Comparison of ENCODE assay signal across 15 cellular contexts in genomic region chr2:131046580-131047274, GRCh38. TPM values are rescaled to one million over a fixed set of nuclear protein-coding genes. Genes with fewer than 3 reads are reported as not detected.
A peak's percentile ranks its signal among the peaks of the same experiment; 100 is the strongest.
DNase-seq lines count a peak whose midpoint lies in the region; ATAC-seq and TF ChIP-seq lines count a peak whose summit lies in the region.
"Had no signal": no experiment of that assay in that cellular context is flagged by ENCODE, and none has a peak within 500 bp of the region (broad histone marks: within the 10 kb centered on the region; RNA-seq: fewer than 3 reads in every experiment).

No MANE protein-coding gene starts in this region.

- intact Hi-C loops in left colon (cut with DNase I, micrococcal nuclease): no loop called here
- intact Hi-C loops in gastrocnemius medialis (cut with DNase I; ENCODE audit: low total_unique reads): no loop called here
- intact Hi-C loops in ovary (cut with DNase I): no loop called here
- intact Hi-C loops in activated T-helper 1 cell treated with anti-CD3 and anti-CD28 coated beads, Interleukin-12 subunit alpha, Interleukin-12 subunit beta, Interleukin-2, Interleukin-4 antibody, amounts not matched to agents 30 ng/mL and 10 ng/mL and 1 ng/mL, durations not matched to agents 14 hours and 24 hours and 36 hours (cut with micrococcal nuclease): no loop called here

- H3K4me3 Mint-ChIP-seq in activated T-helper 17 cell treated with anti-CD3 and anti-CD28 coated beads, Interleukin-2, amount 50 U/mL, for 72 hours: no peak overlapping the region
- H3K4me3 Mint-ChIP-seq in activated T-helper 1 cell treated with anti-CD3 and anti-CD28 coated beads, Interleukin-12 subunit alpha, Interleukin-12 subunit beta, Interleukin-2, Interleukin-4 antibody, amounts not matched to agents 30 ng/mL and 10 ng/mL and 1 ng/mL, durations not matched to agents 14 hours and 24 hours and 36 hours: no peak overlapping the region
- H3K4me3 Mint-ChIP-seq: activated CD4-positive, alpha-beta T cell treated with anti-CD3 and anti-CD28 coated beads for 36 hours; activated naive CD8-positive, alpha-beta T cell treated with anti-CD3 and anti-CD28 coated beads for 36 hours; B cell had no signal

- H3K36me3 ChIP-seq in H7 (replicated peaks; ENCODE audit: control insufficient read depth, insufficient read depth, low read length): peaks cover 12% of the 10 kb centered on the region
- peaks cover 0 to 26% of the 10 kb centered on the region in 2 donors for H3K36me3 ChIP-seq in gastrocnemius medialis
- H3K36me3 ChIP-seq in ovary: no peaks in the 10 kb centered on the region

- TF ChIP-seq CTCF in gastrocnemius medialis (IDR thresholded peaks at IDR 0.05 in 4 of 5, conservative IDR thresholded peaks at IDR 0.05 in 1 of 5) (no peak), ovary (IDR thresholded peaks at IDR 0.05) (no peak)

- H3K27ac ChIP-seq in gastrocnemius medialis (peak overlapping the region; percentile 37 to 68 (median 59)), ovary (no peak overlapping the region)
- H3K27ac ChIP-seq: body of pancreas had no signal

- in situ Hi-C loops in gastrocnemius medialis (cut with MboI; ENCODE audit: low sequenced_read_pairs in 4 of 4): no loop called here

- no peak for TF ChIP-seq EP300 in ovary (IDR thresholded peaks at IDR 0.05)

- DNase-seq in H7 (peak; percentile 38), left colon (no peak), gastrocnemius medialis (peak in 1 of 2 donors; percentile 45), ovary (no peak), NCI-H1694 (lab: John Stamatoyannopoulos, UW) (no peak)
- DNase-seq in activated T-helper 1 cell treated with anti-CD3 and anti-CD28 coated beads, Interleukin-12 subunit alpha, Interleukin-12 subunit beta, Interleukin-2, Interleukin-4 antibody, amounts not matched to agents 30 ng/mL and 10 ng/mL and 1 ng/mL, durations not matched to agents 14 hours and 24 hours and 36 hours (ENCODE audit: low spot score): no peak
- DNase-seq: activated CD4-positive, alpha-beta T cell treated with anti-CD3 and anti-CD28 coated beads for 36 hours; activated naive CD8-positive, alpha-beta T cell treated with anti-CD3 and anti-CD28 coated beads for 36 hours; activated T-cell treated with anti-CD3 and anti-CD28 coated beads for 4 hours; effector CD4-positive, alpha-beta T cell; NCI-H2029 had no signal

- H3K9me3 Mint-ChIP-seq in activated T-helper 17 cell treated with anti-CD3 and anti-CD28 coated beads, Interleukin-2, amount 50 U/mL, for 72 hours: no peaks in the 10 kb centered on the region
- H3K9me3 Mint-ChIP-seq in activated T-helper 1 cell treated with anti-CD3 and anti-CD28 coated beads, Interleukin-12 subunit alpha, Interleukin-12 subunit beta, Interleukin-2, Interleukin-4 antibody, amounts not matched to agents 30 ng/mL and 10 ng/mL and 1 ng/mL, durations not matched to agents 14 hours and 24 hours and 36 hours: no peaks in the 10 kb centered on the region
- H3K9me3 Mint-ChIP-seq: activated naive CD8-positive, alpha-beta T cell treated with anti-CD3 and anti-CD28 coated beads for 36 hours had no signal

- no peaks in the 10 kb centered on the region for H3K27me3 Mint-ChIP-seq in activated T-helper 17 cell treated with anti-CD3 and anti-CD28 coated beads, Interleukin-2, amount 50 U/mL, for 72 hours
- H3K27me3 Mint-ChIP-seq in activated T-helper 1 cell treated with anti-CD3 and anti-CD28 coated beads, Interleukin-12 subunit alpha, Interleukin-12 subunit beta, Interleukin-2, Interleukin-4 antibody, amounts not matched to agents 30 ng/mL and 10 ng/mL and 1 ng/mL, durations not matched to agents 14 hours and 24 hours and 36 hours (ENCODE audit: insufficient read depth): no peaks in the 10 kb centered on the region
- H3K27me3 Mint-ChIP-seq: activated CD4-positive, alpha-beta T cell treated with anti-CD3 and anti-CD28 coated beads for 36 hours; activated naive CD8-positive, alpha-beta T cell treated with anti-CD3 and anti-CD28 coated beads for 36 hours; B cell had no signal

- H3K4me3 ChIP-seq in H7 (ENCODE audit: insufficient read depth, low read depth, low read length) (no peak overlapping the region), gastrocnemius medialis (no peak overlapping the region), ovary (no peak overlapping the region)
- H3K4me3 ChIP-seq: body of pancreas, skin epidermis had no signal

- peaks cover under 1% of the 10 kb centered on the region for H3K4me1 Mint-ChIP-seq in activated T-helper 17 cell treated with anti-CD3 and anti-CD28 coated beads, Interleukin-2, amount 50 U/mL, for 72 hours
- peaks cover 8% of the 10 kb centered on the region for H3K4me1 Mint-ChIP-seq in activated T-helper 1 cell treated with anti-CD3 and anti-CD28 coated beads, Interleukin-12 subunit alpha, Interleukin-12 subunit beta, Interleukin-2, Interleukin-4 antibody, amounts not matched to agents 30 ng/mL and 10 ng/mL and 1 ng/mL, durations not matched to agents 14 hours and 24 hours and 36 hours (ENCODE audit: low read depth)
- H3K4me1 Mint-ChIP-seq: B cell had no signal

- peak overlapping the region; percentile 33 for H3K27ac Mint-ChIP-seq in activated T-helper 17 cell treated with anti-CD3 and anti-CD28 coated beads, Interleukin-2, amount 50 U/mL, for 72 hours
- H3K27ac Mint-ChIP-seq in activated T-helper 1 cell treated with anti-CD3 and anti-CD28 coated beads, Interleukin-12 subunit alpha, Interleukin-12 subunit beta, Interleukin-2, Interleukin-4 antibody, amounts not matched to agents 30 ng/mL and 10 ng/mL and 1 ng/mL, durations not matched to agents 14 hours and 24 hours and 36 hours: no peak overlapping the region
- H3K27ac Mint-ChIP-seq: activated CD4-positive, alpha-beta T cell treated with anti-CD3 and anti-CD28 coated beads for 36 hours; B cell had no signal

- TF ChIP-seq POLR2A in gastrocnemius medialis (IDR thresholded peaks at IDR 0.05): no peak
- TF ChIP-seq POLR2A in ovary (IDR thresholded peaks at IDR 0.05): no peak

- H3K27me3 ChIP-seq in H7 (ENCODE audit: control insufficient read depth, insufficient read depth, low read length) (no peaks in the 10 kb centered on the region), gastrocnemius medialis (no peaks in the 10 kb centered on the region), ovary (no peaks in the 10 kb centered on the region)
- H3K27me3 ChIP-seq: body of pancreas had no signal

- 79 to 87% (median 80%) methylated on average over 22 of the region's 22 CpGs for WGBS in ovary, 3 donors

- H3K4me1 ChIP-seq in gastrocnemius medialis (peaks cover 25% of the 10 kb centered on the region in 2 donors), ovary (ENCODE audit: insufficient read depth) (no peaks in the 10 kb centered on the region)

- H3K36me3 Mint-ChIP-seq in activated T-helper 17 cell treated with anti-CD3 and anti-CD28 coated beads, Interleukin-2, amount 50 U/mL, for 72 hours (ENCODE audit: low read depth): peaks cover 57% of the 10 kb centered on the region
- H3K36me3 Mint-ChIP-seq in activated T-helper 1 cell treated with anti-CD3 and anti-CD28 coated beads, Interleukin-12 subunit alpha, Interleukin-12 subunit beta, Interleukin-2, Interleukin-4 antibody, amounts not matched to agents 30 ng/mL and 10 ng/mL and 1 ng/mL, durations not matched to agents 14 hours and 24 hours and 36 hours (ENCODE audit: low read depth): peaks cover 5% of the 10 kb centered on the region

- ATAC-seq in activated T-helper 17 cell treated with anti-CD3 and anti-CD28 coated beads, Interleukin-2, amount 50 U/mL, for 72 hours (replicated peaks): no peak
- ATAC-seq in left colon (peak; percentile 23), gastrocnemius medialis (peak in 1 of 2 donors; percentile 47)
- ATAC-seq: activated CD4-positive, alpha-beta T cell treated with anti-CD3 and anti-CD28 coated beads for 36 hours; body of pancreas had no signal

- H3K9me3 ChIP-seq in gastrocnemius medialis: no peaks in the 10 kb centered on the region
- H3K9me3 ChIP-seq in ovary: no peaks in the 10 kb centered on the region
- H3K9me3 ChIP-seq: body of pancreas had no signal

RNA-seq across cellular contexts. Expression of gene FAM168B, which starts 46.5 kb away (rescaled TPM):
- total RNA-seq in H7 (2014; rRNA removed; shearing (Covaris generic)): 57.6 and 73.6 TPM in 2 replicates
- 10 to 100 TPM; 69.2 to 77.1 TPM for total RNA-seq in activated T-helper 17 cell treated with anti-CD3 and anti-CD28 coated beads, Interleukin-2, amount 50 U/mL, for 72 hours
- total RNA-seq in left colon (10 to 100 TPM; 83.6 to 96.3 TPM), gastrocnemius medialis (100 to 1,000 TPM; 147 to 172 (median 157) TPM), ovary (100 to 1,000 TPM in 4 of 7 donors, 10 to 100 TPM in 3; 66.3 to 117 (median 108) TPM)
- 10 to 100 TPM; 54.4 to 67.0 TPM for polyA plus RNA-seq in ovary
- total RNA-seq in activated T-helper 1 cell treated with anti-CD3 and anti-CD28 coated beads, Interleukin-12 subunit alpha, Interleukin-12 subunit beta, Interleukin-2, Interleukin-4 antibody, amounts not matched to agents 30 ng/mL and 10 ng/mL and 1 ng/mL, durations not matched to agents 14 hours and 24 hours and 36 hours: 79.0 and 79.1 TPM in 2 replicates

RNA-seq across cellular contexts. Expression of gene PLEKHB2, which starts 58.4 kb away (rescaled TPM):
- total RNA-seq in H7 (2014; rRNA removed; shearing (Covaris generic)): 82.4 and 89.1 TPM in 2 replicates
- total RNA-seq in activated T-helper 17 cell treated with anti-CD3 and anti-CD28 coated beads, Interleukin-2, amount 50 U/mL, for 72 hours: 10 to 100 TPM; 59.8 to 64.5 TPM
- total RNA-seq in left colon (100 to 1,000 TPM in 1 of 2 donors, 10 to 100 TPM in 1; 73.8 to 150 TPM), gastrocnemius medialis (100 to 1,000 TPM in 1 of 4 donors, 10 to 100 TPM in 3; 24.0 to 105 (median 68.3) TPM), ovary (10 to 100 TPM; 13.1 to 46.2 (median 23.4) TPM)
- 10 to 100 TPM in 1 of 2 donors, 1 to 10 TPM in 1; 9.8 to 53.2 TPM for polyA plus RNA-seq in ovary
- 72.5 and 73.9 TPM in 2 replicates for total RNA-seq in activated T-helper 1 cell treated with anti-CD3 and anti-CD28 coated beads, Interleukin-12 subunit alpha, Interleukin-12 subunit beta, Interleukin-2, Interleukin-4 antibody, amounts not matched to agents 30 ng/mL and 10 ng/mL and 1 ng/mL, durations not matched to agents 14 hours and 24 hours and 36 hours

Comparison
In these comparisons a context has a peak if more than half of its experiments do, and no peak if none do; other contexts are left out.
1. H3K27ac ChIP-seq: peak in gastrocnemius medialis (4 of 4); none in ovary (0 of 2).